ENCODE assay signal across 14 cellular contexts in the genomic region with DNA sequence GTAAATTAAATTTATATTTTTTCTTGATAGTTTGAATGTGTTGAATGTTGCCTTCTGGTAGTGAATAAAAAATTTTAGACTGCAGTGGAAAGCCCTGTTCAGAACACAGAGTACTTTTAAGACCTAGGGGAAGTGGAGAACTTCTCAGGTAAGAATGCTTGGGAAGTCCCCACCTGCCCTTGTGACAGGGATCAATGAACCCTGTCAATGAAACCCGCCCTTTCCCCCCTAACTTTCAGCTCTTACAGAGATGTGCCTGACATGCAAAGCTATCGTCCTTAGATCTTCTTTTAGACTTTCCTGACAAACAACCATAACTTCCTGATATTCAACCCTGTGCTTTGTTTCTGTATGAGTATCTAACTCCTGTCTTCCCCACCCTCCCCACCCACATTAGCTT.
DNase-seq lines count a peak whose midpoint lies in the region; ATAC-seq and TF ChIP-seq lines count a peak whose summit lies in the region.
"Had no signal": no experiment of that assay in that cellular context is flagged by ENCODE, and none has a peak within 500 bp of the region (broad histone marks: within the 10 kb centered on the region; RNA-seq: fewer than 3 reads in every experiment).

No MANE protein-coding gene starts in this region.

- WGBS in right lobe of liver (ENCODE audit: insufficient coverage, low coverage, low lambda C conversion rate, missing lambda C conversion rate): 34% methylated on average over 2 of the region's 2 CpGs

- H3K27ac ChIP-seq in osteoblast (ENCODE audit: low read depth, low read length) (no peak overlapping the region), right lobe of liver (no peak overlapping the region)

- H3K4me1 ChIP-seq in osteoblast (ENCODE audit: insufficient read depth, low read length) (no peaks in the 10 kb centered on the region), right lobe of liver (no peaks in the 10 kb centered on the region)

- no peak overlapping the region for H3K4me2 ChIP-seq in osteoblast (ENCODE audit: insufficient read depth, low read length)

- no peak overlapping the region for H3K4me3 ChIP-seq in osteoblast (ENCODE audit: insufficient read depth, low read length)
- no peak overlapping the region for H3K4me3 ChIP-seq in right lobe of liver

- intact Hi-C loops in right lobe of liver (cut with DNase I): no loop called here

- H4K20me1 ChIP-seq in osteoblast (ENCODE audit: insufficient read depth, low read length): no peaks in the 10 kb centered on the region

- H3K27me3 ChIP-seq in osteoblast (ENCODE audit: insufficient read depth, low read length) (peaks cover 3% of the 10 kb centered on the region), right lobe of liver (no peaks in the 10 kb centered on the region)

- ATAC-seq in GM18909 (IDR thresholded peaks at IDR 0.05; ENCODE audit: poor library complexity, unreplicated experiment) (peak; percentile 99), GM21723 (IDR thresholded peaks at IDR 0.05; ENCODE audit: unreplicated experiment) (peak; percentile 93), HG03139 (IDR thresholded peaks at IDR 0.05; ENCODE audit: unreplicated experiment) (peak; percentile 80), right lobe of liver (no peak)
- ATAC-seq: SK-N-SH treated with all-trans-retinoic acid at 6 μM for 48 hours had no signal

- no peaks in the 10 kb centered on the region for H3K79me2 ChIP-seq in osteoblast (ENCODE audit: insufficient read depth, low read length)

- DNase-seq in osteoblast (ENCODE audit: insufficient read length, low spot score, missing footprints) (peak; percentile 17), right lobe of liver (no peak), NCI-H524 treated with DMSO at 0.1 percent for 48 hours (lab: John Stamatoyannopoulos, UW) (no peak), middle frontal gyrus (ENCODE audit: extremely low spot score, low spot score) (no peak)
- DNase-seq: activated CD4-positive, alpha-beta T cell treated with anti-CD3 and anti-CD28 coated beads, Interleukin-2, amount 50 U/mL, for 4 hours; DMS 273 treated with DMSO at 0.1 percent for 48 hours; endodermal cell; GOT3; NCI-H748 treated with DMSO at 0.1 percent for 48 hours; stimulated activated naive CD4-positive, alpha-beta T cell had no signal

- no peak overlapping the region for H2AFZ ChIP-seq in osteoblast (ENCODE audit: low read length)

- H3K9me3 ChIP-seq in osteoblast (ENCODE audit: low read depth, low read length) (no peaks in the 10 kb centered on the region), right lobe of liver (no peaks in the 10 kb centered on the region)

- no peak for TF ChIP-seq POLR2A in right lobe of liver (IDR thresholded peaks at IDR 0.05)

- TF ChIP-seq CTCF in osteoblast (IDR thresholded peaks at IDR 0.05; ENCODE audit: extremely low read depth, low read depth, low read length) (no peak), right lobe of liver (IDR thresholded peaks at IDR 0.05) (no peak)

- H3K36me3 ChIP-seq in osteoblast (ENCODE audit: insufficient read depth, low read length) (no peaks in the 10 kb centered on the region), right lobe of liver (no peaks in the 10 kb centered on the region)

Comparison
In these comparisons a context has a peak if more than half of its experiments do, and no peak if none do; other contexts are left out.
1. ATAC-seq: peak in GM18909 (single experiment), GM21723 (single experiment) and HG03139 (single experiment); none in right lobe of liver (0 of 4).